ENCODE assay signal across 8 cellular contexts in the genomic region with DNA sequence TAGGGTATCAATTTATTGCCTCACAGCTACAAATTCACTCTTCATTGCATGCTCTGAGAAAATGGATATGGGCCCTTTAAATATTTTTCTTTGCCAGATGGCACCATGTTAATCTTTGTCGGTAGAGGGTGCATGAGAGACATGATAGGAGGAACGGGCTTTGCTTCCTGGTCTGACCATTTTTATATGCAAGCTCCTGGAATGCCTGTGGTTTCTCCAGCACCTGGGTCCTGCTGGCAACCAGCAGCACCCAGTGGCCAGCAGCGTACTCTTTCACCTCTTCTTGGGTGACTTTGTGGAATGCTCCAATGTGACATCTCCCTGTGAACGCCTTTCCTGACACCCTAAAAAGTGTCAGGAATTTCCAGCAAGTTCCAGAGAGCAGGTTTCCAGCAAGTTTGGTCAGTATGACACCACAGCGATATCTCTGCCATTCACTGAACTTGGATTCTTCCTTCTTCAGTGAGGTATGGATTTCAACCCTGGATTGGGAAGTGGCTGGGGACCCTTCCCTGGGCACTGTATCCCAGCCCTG.
DNase-seq lines count a peak whose midpoint lies in the region; ATAC-seq and TF ChIP-seq lines count a peak whose summit lies in the region.

No MANE protein-coding gene starts in this region.

- DNase-seq in AG09319 (ENCODE audit: extremely low read depth, low read depth): peak; percentile 32
- peak; percentile 48 for DNase-seq in HS-5 (ENCODE audit: low read depth)
- peak; percentile 10 for DNase-seq in Panc1 (ENCODE audit: low read depth, low spot score)
- peak; percentile 79 for DNase-seq in fibroblast of mammary gland (ENCODE audit: low read depth)
- no peak for DNase-seq in substantia nigra (lab: John Stamatoyannopoulos, UW)
- DNase-seq in activated CD8-positive, alpha-beta memory T cell treated with anti-CD3 and anti-CD28 coated beads, Interleukin-2, amount 50 U/mL, for 4 hours: no peak

- TF ChIP-seq CTCF in AG09319 (IDR thresholded peaks at IDR 0.05; ENCODE audit: low read depth, low read length) (peak; percentile 47), Panc1 (IDR thresholded peaks at IDR 0.05) (peak; percentile 65), fibroblast of mammary gland (conservative IDR thresholded peaks at IDR 0.05; ENCODE audit: control insufficient read depth, insufficient read depth, low read depth, low read length) (peak; percentile 74)

- peak overlapping the region; percentile 63; the same call in 1 of the 2 replicates for H3K27ac ChIP-seq in Panc1 (ENCODE audit: low read length)
- H3K27ac ChIP-seq in substantia nigra (ENCODE audit: low read depth, low read length, poor library complexity, severe bottlenecking): no peak overlapping the region

- no peaks in the 10 kb centered on the region for H3K36me3 Mint-ChIP-seq in stimulated activated memory B cell treated with anti-CD40 and anti-IgM and Interleukin-4, amounts not matched to agents 10 μg/mL and 1 μg/mL and 100 μg/mL, for 72 hours

- intact Hi-C loops in Panc1 (cut with micrococcal nuclease; ENCODE audit: unreplicated experiment): no loop called here

- no peaks in the 10 kb centered on the region for H3K9me3 ChIP-seq in Panc1 (ENCODE audit: control insufficient read depth, insufficient read depth, low read depth, low read length)

- no peaks in the 10 kb centered on the region for H3K9me3 Mint-ChIP-seq in stimulated activated memory B cell treated with anti-CD40 and anti-IgM and Interleukin-4, amounts not matched to agents 10 μg/mL and 1 μg/mL and 100 μg/mL, for 72 hours

- CTCF ChIA-PET in Panc1 (lab: Charles Lee): no interaction called here

- no peak overlapping the region for H3K27ac Mint-ChIP-seq in stimulated activated memory B cell treated with anti-CD40 and anti-IgM and Interleukin-4, amounts not matched to agents 10 μg/mL and 1 μg/mL and 100 μg/mL, for 72 hours

- POLR2A ChIA-PET in Panc1 (lab: Charles Lee): no interaction called here

- H3K4me3 ChIP-seq in Panc1 (ENCODE audit: low read depth in 2 of 2, low read length in 2 of 2) (no peak overlapping the region), fibroblast of mammary gland (ENCODE audit: control insufficient read depth, low read depth, low read length) (peak overlapping the region; percentile 9)

- H3K27me3 Mint-ChIP-seq in stimulated activated memory B cell treated with anti-CD40 and anti-IgM and Interleukin-4, amounts not matched to agents 10 μg/mL and 1 μg/mL and 100 μg/mL, for 72 hours: no peaks in the 10 kb centered on the region

- BruUV-seq in Panc1 (replicated peaks; lab: Mats Ljungman, UMichigan): no TSS peak

- H3K4me3 Mint-ChIP-seq in stimulated activated memory B cell treated with anti-CD40 and anti-IgM and Interleukin-4, amounts not matched to agents 10 μg/mL and 1 μg/mL and 100 μg/mL, for 72 hours: no peak overlapping the region

- no peaks in the 10 kb centered on the region for H3K4me1 Mint-ChIP-seq in stimulated activated memory B cell treated with anti-CD40 and anti-IgM and Interleukin-4, amounts not matched to agents 10 μg/mL and 1 μg/mL and 100 μg/mL, for 72 hours

- H3K27me3 ChIP-seq in Panc1 (ENCODE audit: control insufficient read depth, insufficient read depth, low read length): no peaks in the 10 kb centered on the region

- H3K36me3 ChIP-seq in Panc1 (ENCODE audit: control insufficient read depth, insufficient read depth, low read length): no peaks in the 10 kb centered on the region

- ATAC-seq in Panc1 (peak; percentile 97), HG03045 (IDR thresholded peaks at IDR 0.05; ENCODE audit: unreplicated experiment) (no peak)
- peak; percentile 20 for ATAC-seq in stimulated activated memory B cell treated with anti-CD40 and anti-IgM and Interleukin-4, amounts not matched to agents 10 μg/mL and 1 μg/mL and 100 μg/mL, for 72 hours

- no peaks in the 10 kb centered on the region; the same call in 1 of the 2 replicates for H3K4me1 ChIP-seq in Panc1 (ENCODE audit: control insufficient read depth, insufficient read depth, low read length)

- in situ Hi-C loops in Panc1 (cut with HindIII; ENCODE audit: low pct_unique_long_range_greater_than_20kb, low sequenced_read_pairs): no loop called here

Comparison
In these comparisons a context has a peak if more than half of its experiments do, and no peak if none do; other contexts are left out.
1. DNase-seq: peak in AG09319 (single experiment), HS-5 (single experiment), Panc1 (single experiment) and fibroblast of mammary gland (single experiment); none in substantia nigra (0 of 49) and activated CD8-positive, alpha-beta memory T cell treated with anti-CD3 and anti-CD28 coated beads, Interleukin-2, amount 50 U/mL, for 4 hours (single experiment).
2. Peak in every context shown above with its lines, with median percentiles within 50 percentile points of each other: CTCF ChIP-seq.